Comparison of ENCODE assay signal across 8 cellular contexts in genomic region chr11:124763156-124763947, GRCh38. TPM values are rescaled to one million over a fixed set of nuclear protein-coding genes. Genes with fewer than 3 reads are reported as not detected.
DNase-seq lines count a peak whose midpoint lies in the region; ATAC-seq and TF ChIP-seq lines count a peak whose summit lies in the region.

No MANE protein-coding gene starts in this region.

- DNase-seq in BJ (ENCODE audit: low read depth) (no peak), NCI-H1694 (lab: John Stamatoyannopoulos, UW) (peak; percentile 32), T1000 (lab: John Stamatoyannopoulos, UW) (peak; percentile 43), astrocyte of the cerebellum (ENCODE audit: low read depth) (peak; percentile 67), iPS DF 6.9 (ENCODE audit: low read depth, low spot score) (no peak)

- peak overlapping the region; percentile 95 for H3K4me2 ChIP-seq in skeletal muscle satellite cell (ENCODE audit: low read length)

- TF ChIP-seq CTCF in BJ (IDR thresholded peaks at IDR 0.05; ENCODE audit: insufficient read depth, low read depth, low read length), result peak; percentile 85
- TF ChIP-seq CTCF in astrocyte of the cerebellum (IDR thresholded peaks at IDR 0.05; ENCODE audit: low read depth, low read length, missing control alignments), result peak; percentile 80

- in situ Hi-C loops in astrocyte of the cerebellum (cut with HindIII; ENCODE audit: low sequenced_read_pairs), result no loop called here

- CTCF ChIA-PET in BJ (lab: Yijun Ruan, JAX), result interaction anchor here (0.7 to 7.9 kb wide), 24 partner anchors 9 to 119 kb away, joined by 3 to 78 read pairs (median 5); partner anchors contain the start of genes NRGN, SIAE, SPA17 and VSIG2

- no peak overlapping the region for H3K27ac ChIP-seq in iPS DF 6.9 (ENCODE audit: low read length)

- WGBS in iPS DF 6.9 (ENCODE audit: insufficient coverage, insufficient read length), result no CpG with 5 or more reads among the region's 21 CpGs

- H3K9me3 ChIP-seq in iPS DF 6.9 (ENCODE audit: control insufficient read depth, insufficient read depth, low read length) (no peaks in the 10 kb centered on the region), skeletal muscle satellite cell (replicated peaks; ENCODE audit: low read length) (no peaks in the 10 kb centered on the region)

- peak; percentile 21 for ATAC-seq in GM21576 (IDR thresholded peaks at IDR 0.05; ENCODE audit: unreplicated experiment)
- no peak for ATAC-seq in HG03457 (IDR thresholded peaks at IDR 0.05; ENCODE audit: unreplicated experiment)

- POLR2A ChIA-PET in BJ (lab: Charles Lee), result no interaction called here

- peak overlapping the region; percentile 54 for H3K9ac ChIP-seq in skeletal muscle satellite cell (ENCODE audit: low read depth, low read length)

- H3K4me3 ChIP-seq in BJ (ENCODE audit: low read depth, low read length), result peak overlapping the region; percentile 43
- peak overlapping the region; percentile 40 for H3K4me3 ChIP-seq in astrocyte of the cerebellum (ENCODE audit: low read depth, low read length)
- peak overlapping the region; percentile 33; the same call in 1 of the 2 replicates for H3K4me3 ChIP-seq in iPS DF 6.9 (ENCODE audit: low read length)
- H3K4me3 ChIP-seq in skeletal muscle satellite cell (ENCODE audit: low read length), result peak overlapping the region; percentile 67

- H3K36me3 ChIP-seq in BJ (ENCODE audit: control insufficient read depth, insufficient read depth, low read length) (no peaks in the 10 kb centered on the region; the same call in none of the 2 replicates), iPS DF 6.9 (ENCODE audit: control insufficient read depth, insufficient read depth, low read length) (no peaks in the 10 kb centered on the region; the same call in 1 of the 2 replicates), skeletal muscle satellite cell (ENCODE audit: insufficient read depth, low read length) (peaks cover 34% of the 10 kb centered on the region)

- H3K4me1 ChIP-seq in iPS DF 6.9 (ENCODE audit: control insufficient read depth, insufficient read depth, low read length), result peaks cover 9% of the 10 kb centered on the region
- H3K4me1 ChIP-seq in skeletal muscle satellite cell (ENCODE audit: control insufficient read depth, insufficient read depth, low read length), result peaks cover 25% of the 10 kb centered on the region

- peaks cover 11% of the 10 kb centered on the region for H3K27me3 ChIP-seq in BJ (ENCODE audit: control insufficient read depth, insufficient read depth, low read length)
- peaks cover 39% of the 10 kb centered on the region for H3K27me3 ChIP-seq in iPS DF 6.9 (ENCODE audit: control insufficient read depth, insufficient read depth, low read length)
- peaks cover 28% of the 10 kb centered on the region for H3K27me3 ChIP-seq in skeletal muscle satellite cell (ENCODE audit: control insufficient read depth, insufficient read depth, low read length)

RNA-seq across cellular contexts. Expression of gene ESAM, which starts 1.3 kb away (rescaled TPM):
- polyA plus RNA-seq in BJ (2011; rRNA removed), result 0.17 and 0.18 TPM in 2 replicates
- 0.09 and 0.10 TPM in 2 replicates for polyA minus RNA-seq in BJ (2011; rRNA and poly(A)+ RNA removed)
- total RNA-seq in skeletal muscle satellite cell (2012; rRNA removed), result 0.25 TPM in 1 of 2 replicates, not detected in the other

RNA-seq across cellular contexts. Expression of gene VSIG2, which starts 11.3 kb away (rescaled TPM):
- polyA plus RNA-seq in BJ (2011; rRNA removed), result not detected in 2 replicates
- polyA minus RNA-seq in BJ (2011; rRNA and poly(A)+ RNA removed), result not detected in 2 replicates
- total RNA-seq in skeletal muscle satellite cell (2012; rRNA removed), result not detected in 2 replicates

RNA-seq across cellular contexts. Expression of gene NRGN, which starts 23.6 kb away (rescaled TPM):
- polyA plus RNA-seq in BJ (2011; rRNA removed), result 0.98 and 1.6 TPM in 2 replicates
- polyA minus RNA-seq in BJ (2011; rRNA and poly(A)+ RNA removed), result 0.52 and 0.87 TPM in 2 replicates
- total RNA-seq in skeletal muscle satellite cell (2012; rRNA removed), result 0.25 and 0.87 TPM in 2 replicates

RNA-seq across cellular contexts. Expression of gene MSANTD2, which starts 36.9 kb away (rescaled TPM):
- polyA plus RNA-seq in BJ (2011; rRNA removed), result 3.4 and 5.7 TPM in 2 replicates
- polyA minus RNA-seq in BJ (2011; rRNA and poly(A)+ RNA removed), result 2.0 and 3.0 TPM in 2 replicates
- 8.3 and 9.6 TPM in 2 replicates for total RNA-seq in skeletal muscle satellite cell (2012; rRNA removed)

Comparison
In these comparisons a context has a peak if more than half of its experiments do, and no peak if none do; other contexts are left out.
1. DNase-seq: peak in NCI-H1694 (single experiment), T1000 (single experiment) and astrocyte of the cerebellum (single experiment); none in BJ (single experiment) and iPS DF 6.9 (single experiment).
2. Peak in every context shown above with its lines, with median percentiles within 50 percentile points of each other: H3K4me3 ChIP-seq.